ENCODE assay signal across 1 cellular context in genomic region chr9:100352727-100353505, GRCh38.
A peak's percentile ranks its signal among the peaks of the same experiment; 100 is the strongest.
TF ChIP-seq lines count a peak whose summit lies in the region.

TSS of gene TEX10 (minus strand) at chr9:100352942. CDS start at chr9:100349363, 3,579 bp downstream.

TF ChIP-seq in HepG2, 621 proteins besides CTCF, POLR2A, EP300 and RAD21 (continued from another document and continues in another):
- TF ChIP-seq REST (IDR thresholded peaks at IDR 0.05; ENCODE audit: borderline replicate concordance in 1 of 2, low read depth in 1 of 2, low read length in 2 of 2) = no peak
- TF ChIP-seq GTF3A (CRISPR knock-in tag; conservative IDR thresholded peaks at IDR 0.05) = no peak
- peak; percentile 63; the same call in 1 of the 2 replicates for TF ChIP-seq ZNF703 (CRISPR knock-in tag; IDR thresholded peaks at IDR 0.05; ENCODE audit: borderline replicate concordance)
- TF ChIP-seq ZNF343 (CRISPR knock-in tag; IDR thresholded peaks at IDR 0.05) = peak; percentile 93
- TF ChIP-seq ZNF552 (CRISPR knock-in tag; IDR thresholded peaks at IDR 0.05; ENCODE audit: borderline replicate concordance) = peak; percentile 72; the same call in 1 of the 2 replicates
- TF ChIP-seq ZNF589 (CRISPR knock-in tag; conservative IDR thresholded peaks at IDR 0.05) = 0 out of 2 replicates have a peak, but pooled peaks have one; percentile 72
- peak; percentile 72; the same call in 1 of the 2 replicates for TF ChIP-seq MIER2 (CRISPR knock-in tag; IDR thresholded peaks at IDR 0.05)
- TF ChIP-seq THAP11 (CRISPR knock-in tag; IDR thresholded peaks at IDR 0.05) = peak; percentile 85
- no peak for TF ChIP-seq NBN (conservative IDR thresholded peaks at IDR 0.05)
- peak; percentile 94 for TF ChIP-seq SP4 (CRISPR knock-in tag; IDR thresholded peaks at IDR 0.05)
- peak; percentile 53; the same call in 1 of the 2 replicates for TF ChIP-seq ZBTB33 (CRISPR knock-in tag; IDR thresholded peaks at IDR 0.05)
- TF ChIP-seq REXO4 (CRISPR knock-in tag; IDR thresholded peaks at IDR 0.05; ENCODE audit: borderline replicate concordance) = no peak
- peak; percentile 82; the same call in 1 of the 2 replicates for TF ChIP-seq ZNF101 (CRISPR knock-in tag; IDR thresholded peaks at IDR 0.05; ENCODE audit: borderline replicate concordance, low read depth)
- TF ChIP-seq POLR2AphosphoS2 (IDR thresholded peaks at IDR 0.05; ENCODE audit: low read depth, low read length) = no peak
- TF ChIP-seq SIX1 (CRISPR knock-in tag; IDR thresholded peaks at IDR 0.05; ENCODE audit: borderline replicate concordance) = peak; percentile 60; the same call in 1 of the 2 replicates
- TF ChIP-seq RORA (CRISPR knock-in tag; IDR thresholded peaks at IDR 0.05) = no peak
- peak; percentile 62; the same call in 1 of the 2 replicates for TF ChIP-seq TMF1 (CRISPR knock-in tag; IDR thresholded peaks at IDR 0.05; ENCODE audit: low read depth)
- 0 out of 2 replicates have a peak, but pooled peaks have one; percentile 37 for TF ChIP-seq NPAS2 (CRISPR knock-in tag; IDR thresholded peaks at IDR 0.05; ENCODE audit: borderline replicate concordance)
- TF ChIP-seq RFX5 (IDR thresholded peaks at IDR 0.05; ENCODE audit: low read depth, low read length) = no peak
- no peak for TF ChIP-seq ZEB1 (IDR thresholded peaks at IDR 0.05; ENCODE audit: insufficient replicate concordance, low read depth)
- peak; percentile 96 for TF ChIP-seq TFDP1 (CRISPR knock-in tag; IDR thresholded peaks at IDR 0.05; ENCODE audit: borderline replicate concordance)
- TF ChIP-seq HBP1 (CRISPR knock-in tag; IDR thresholded peaks at IDR 0.05; ENCODE audit: low read depth) = peak; percentile 90
- TF ChIP-seq PHF21A (CRISPR knock-in tag; IDR thresholded peaks at IDR 0.05) = peak; percentile 27; the same call in 1 of the 2 replicates
- no peak; the same call in 1 of the 2 replicates for TF ChIP-seq AKNA (CRISPR knock-in tag; IDR thresholded peaks at IDR 0.05; ENCODE audit: borderline replicate concordance)
- TF ChIP-seq ZNF878 (CRISPR knock-in tag; IDR thresholded peaks at IDR 0.05) = peak; percentile 59; the same call in 1 of the 2 replicates
- TF ChIP-seq ZNF430 (CRISPR knock-in tag; IDR thresholded peaks at IDR 0.05) = no peak; the same call in 1 of the 2 replicates
- TF ChIP-seq MAFK (conservative IDR thresholded peaks at IDR 0.05 in 1 of 2, IDR thresholded peaks at IDR 0.05 in 1 of 2; ENCODE audit: low read length in 2 of 2) = 0 out of 4 replicates have a peak, but pooled peaks of 1 of the 2 experiments have one; percentile 16
- no peak for TF ChIP-seq MLLT10 (CRISPR knock-in tag; IDR thresholded peaks at IDR 0.05)
- TF ChIP-seq HMGXB4 (CRISPR knock-in tag; IDR thresholded peaks at IDR 0.05; ENCODE audit: borderline replicate concordance in 1 of 2, low read depth in 1 of 2) = peak; percentile 85 to 87
- peak; percentile 96; the same call in 1 of the 2 replicates for TF ChIP-seq ATF7-NPFF (CRISPR knock-in tag; IDR thresholded peaks at IDR 0.05; ENCODE audit: low read depth)
- no peak for TF ChIP-seq HDAC6 (IDR thresholded peaks at IDR 0.05; ENCODE audit: low read depth, low read length)
- TF ChIP-seq ZNF382 (CRISPR knock-in tag; IDR thresholded peaks at IDR 0.05; ENCODE audit: borderline replicate concordance) = no peak
- peak; percentile 53; the same call in 1 of the 2 replicates for TF ChIP-seq KLF9 (CRISPR knock-in tag; IDR thresholded peaks at IDR 0.05; ENCODE audit: low read depth)
- no peak for TF ChIP-seq IKZF4 (CRISPR knock-in tag; IDR thresholded peaks at IDR 0.05; ENCODE audit: borderline replicate concordance, low read depth, not compliant biosample characterization)
- peak; percentile 66; the same call in 1 of the 2 replicates for TF ChIP-seq SMAD3 (CRISPR knock-in tag; IDR thresholded peaks at IDR 0.05)
- TF ChIP-seq BRCA1 (CRISPR knock-in tag; IDR thresholded peaks at IDR 0.05) = peak; percentile 82; the same call in 1 of the 2 replicates
- TF ChIP-seq PBX2 (CRISPR knock-in tag; IDR thresholded peaks at IDR 0.05) = no peak
- no peak; the same call in 1 of the 2 replicates for TF ChIP-seq ZBTB42 (CRISPR knock-in tag; IDR thresholded peaks at IDR 0.05)
- no peak for TF ChIP-seq ZNF530 (CRISPR knock-in tag; IDR thresholded peaks at IDR 0.05; ENCODE audit: low read depth)
- no peak for TF ChIP-seq CCAR2 (optimal IDR thresholded peaks at IDR 0.05; ENCODE audit: low read depth, low read length)
